Comparison of ENCODE assay signal across 9 cellular contexts in genomic region chr16:10616744-10617640, GRCh38. TPM values are rescaled to one million over a fixed set of nuclear protein-coding genes. Genes with fewer than 3 reads are reported as not detected.
A peak's percentile ranks its signal among the peaks of the same experiment; 100 is the strongest.
DNase-seq lines count a peak whose midpoint lies in the region; ATAC-seq and TF ChIP-seq lines count a peak whose summit lies in the region.
"Had no signal": no experiment of that assay in that cellular context is flagged by ENCODE, and none has a peak within 500 bp of the region (broad histone marks: within the 10 kb centered on the region; RNA-seq: fewer than 3 reads in every experiment).

No MANE protein-coding gene starts in this region.

- H3K4me3 ChIP-seq in Caco-2 (ENCODE audit: low read depth, low read length) (no peak overlapping the region), esophagus (ENCODE audit: low read depth in 1 of 2, low read length in 2 of 2) (no peak overlapping the region)

- CTCF ChIA-PET in Caco-2 (lab: Charles Lee) = interaction anchor here (0.6 to 0.8 kb wide), 3 partner anchors 37 to 102 kb away, joined by 3 to 5 read pairs (median 3); partner anchors contain the start of gene EMP2

- no peak overlapping the region for H3K4me3 Mint-ChIP-seq in Caco-2 (ENCODE audit: unreplicated experiment)
- peak overlapping the region; percentile 35 for H3K4me3 Mint-ChIP-seq in nephron progenitor cell
- H3K4me3 Mint-ChIP-seq: activated CD4-positive, alpha-beta memory T cell treated with anti-CD3 and anti-CD28 coated beads, Interleukin-2, amount 10 ng/mL, durations not matched to agents 7 days and 5 days had no signal

- WGBS in esophagus, 2 donors = 32 to 48% methylated on average over 15 of the region's 15 CpGs

- H3K36me3 Mint-ChIP-seq in Caco-2 (ENCODE audit: insufficient read depth, unreplicated experiment) (peaks cover 7% of the 10 kb centered on the region), nephron progenitor cell (ENCODE audit: low read depth) (no peaks in the 10 kb centered on the region)

- H3K4me1 ChIP-seq in Caco-2 (peaks cover 52% of the 10 kb centered on the region), esophagus (ENCODE audit: control insufficient read depth in 2 of 2, insufficient read depth in 2 of 2, low read length in 1 of 2) (peaks cover 4 to 14% of the 10 kb centered on the region in 2 donors)

- H3K36me3 ChIP-seq in Caco-2 (ENCODE audit: control insufficient read depth, insufficient read depth, low read length) = no peaks in the 10 kb centered on the region
- H3K36me3 ChIP-seq in esophagus (ENCODE audit: control insufficient read depth in 2 of 2, insufficient read depth in 2 of 2, low read length in 1 of 2) = no peaks in the 10 kb centered on the region

- H3K9me3 ChIP-seq in Caco-2 (no peaks in the 10 kb centered on the region), esophagus (ENCODE audit: control insufficient read depth in 2 of 2, insufficient read depth in 1 of 2, low read depth in 1 of 2, low read length in 1 of 2) (no peaks in the 10 kb centered on the region)

- BruUV-seq in Caco-2 (replicated peaks; lab: Mats Ljungman, UMichigan) = no TSS peak

- H3K27ac Mint-ChIP-seq in Caco-2 (ENCODE audit: unreplicated experiment) (peak overlapping the region; percentile 80), nephron progenitor cell (no peak overlapping the region)
- H3K27ac Mint-ChIP-seq: activated CD4-positive, alpha-beta memory T cell treated with anti-CD3 and anti-CD28 coated beads, Interleukin-2, amount 10 ng/mL, durations not matched to agents 7 days and 5 days had no signal

- DNase-seq in Caco-2 = peak; percentile 49 to 73
- DNase-seq in NCI-H2029 treated with DMSO at 0.1 percent for 48 hours (lab: John Stamatoyannopoulos, UW) = peak; percentile 62
- peak; percentile 42 for DNase-seq in nephron progenitor cell
- no peak for DNase-seq in posterior vena cava (ENCODE audit: low spot score)
- DNase-seq in dermis blood vessel endothelial cell = no peak
- no peak for DNase-seq in NOMO-1 treated with DMSO at 0.1 percent for 48 hours (lab: John Stamatoyannopoulos, UW; ENCODE audit: unreplicated experiment)
- DNase-seq: activated CD4-positive, alpha-beta memory T cell treated with anti-CD3 and anti-CD28 coated beads, Interleukin-2, amount 10 ng/mL, durations not matched to agents 7 days and 5 days had no signal

- no peak for ATAC-seq in GM18519 (IDR thresholded peaks at IDR 0.05; ENCODE audit: low FRiP score, unreplicated experiment)

- H3K9me3 Mint-ChIP-seq in Caco-2 (ENCODE audit: unreplicated experiment) (no peaks in the 10 kb centered on the region), nephron progenitor cell (no peaks in the 10 kb centered on the region)
- H3K9me3 Mint-ChIP-seq: activated CD4-positive, alpha-beta memory T cell treated with anti-CD3 and anti-CD28 coated beads, Interleukin-2, amount 10 ng/mL, durations not matched to agents 7 days and 5 days had no signal

- H3K27me3 Mint-ChIP-seq in Caco-2 (ENCODE audit: insufficient read depth, unreplicated experiment) = no peaks in the 10 kb centered on the region
- peaks cover 33% of the 10 kb centered on the region for H3K27me3 Mint-ChIP-seq in nephron progenitor cell (ENCODE audit: low read depth, poor library complexity)

- H3K27me3 ChIP-seq in Caco-2 (replicated peaks; ENCODE audit: control insufficient read depth, insufficient read depth, low read length) (no peaks in the 10 kb centered on the region), esophagus (ENCODE audit: control insufficient read depth in 1 of 2, insufficient read depth in 2 of 2, low read length in 2 of 2) (no peaks in the 10 kb centered on the region)

- intact Hi-C loops in Caco-2 (cut with micrococcal nuclease; ENCODE audit: unreplicated experiment) = no loop called here
- intact Hi-C loops in posterior vena cava (cut with DNase I) = no loop called here

- POLR2A ChIA-PET in Caco-2 (lab: Charles Lee) = interaction anchor here (0.6 to 0.7 kb wide), 3 partner anchors 15 to 265 kb away, joined by 3 to 7 read pairs (median 5); no protein-coding TSS in a partner anchor

- TF ChIP-seq CTCF in Caco-2 (IDR thresholded peaks at IDR 0.05; ENCODE audit: insufficient read depth in 1 of 2, low read depth in 1 of 2, low read length in 1 of 2, severe bottlenecking in 1 of 2, unreplicated experiment in 1 of 2) (no peak), nephron progenitor cell (IDR thresholded peaks at IDR 0.05) (no peak)

- peak overlapping the region; percentile 92 to 97 for H3K27ac ChIP-seq in esophagus (ENCODE audit: low read depth in 2 of 2, low read length in 1 of 2)

- peaks cover 22% of the 10 kb centered on the region for H3K4me1 Mint-ChIP-seq in Caco-2 (ENCODE audit: low read depth, unreplicated experiment)
- peaks cover 35% of the 10 kb centered on the region for H3K4me1 Mint-ChIP-seq in nephron progenitor cell
- H3K4me1 Mint-ChIP-seq: activated CD4-positive, alpha-beta memory T cell treated with anti-CD3 and anti-CD28 coated beads, Interleukin-2, amount 10 ng/mL, durations not matched to agents 7 days and 5 days had no signal

RNA-seq across cellular contexts. Expression of gene EMP2, which starts 36.6 kb away (rescaled TPM):
- total RNA-seq in Caco-2 (2022) (187 and 198 TPM in 2 replicates), posterior vena cava (10 to 100 TPM; 45.8 to 68.5 TPM), dermis blood vessel endothelial cell (43.7 and 67.6 TPM in 2 replicates)
- 10 to 100 TPM; 68.6 to 90.9 TPM for polyA plus RNA-seq in esophagus
- total RNA-seq: activated CD4-positive, alpha-beta memory T cell treated with anti-CD3 and anti-CD28 coated beads, Interleukin-2, amount 10 ng/mL, durations not matched to agents 7 days and 5 days had no signal

Comparison
In these comparisons a context has a peak if more than half of its experiments do, and no peak if none do; other contexts are left out.
1. DNase-seq: peak in Caco-2 (2 of 2), NCI-H2029 treated with DMSO at 0.1 percent for 48 hours (single experiment) and nephron progenitor cell (single experiment); none in posterior vena cava (single experiment), dermis blood vessel endothelial cell (single experiment) and NOMO-1 treated with DMSO at 0.1 percent for 48 hours (single experiment).